In the genomic region with DNA sequence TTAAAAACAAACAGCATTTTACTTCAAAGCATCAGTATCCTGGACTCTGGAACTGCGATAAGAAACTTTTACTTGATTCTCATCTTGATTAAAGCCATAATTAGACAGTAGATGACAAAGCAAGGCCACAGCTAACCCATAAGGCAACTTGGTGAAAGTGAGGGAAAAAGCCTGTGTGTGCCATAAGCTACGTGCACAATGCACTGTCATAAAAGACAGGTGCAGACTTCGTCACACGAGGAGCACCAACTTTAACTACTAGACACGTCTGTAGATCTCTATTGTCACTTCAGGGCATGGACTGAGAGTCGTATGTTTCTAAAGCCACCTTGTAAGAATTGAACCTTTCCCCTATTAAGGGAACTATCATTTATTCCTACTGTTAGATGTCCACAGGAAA, we compare ENCODE assay signal across 17 cellular contexts. TPM values are rescaled to one million over a fixed set of nuclear protein-coding genes. Genes with fewer than 3 reads are reported as not detected.
A peak's percentile ranks its signal among the peaks of the same experiment; 100 is the strongest.
DNase-seq lines count a peak whose midpoint lies in the region; ATAC-seq and TF ChIP-seq lines count a peak whose summit lies in the region.
"Had no signal": no experiment of that assay in that cellular context is flagged by ENCODE, and none has a peak within 500 bp of the region (broad histone marks: within the 10 kb centered on the region; RNA-seq: fewer than 3 reads in every experiment).

No MANE protein-coding gene starts in this region.

- no peaks in the 10 kb centered on the region for H3K27me3 ChIP-seq in OCI-LY1 (ENCODE audit: insufficient read depth, low read length)

- H3K36me3 ChIP-seq in OCI-LY1 (ENCODE audit: insufficient read depth, low read length), result peaks cover 70% of the 10 kb centered on the region
- no peaks in the 10 kb centered on the region for H3K36me3 ChIP-seq in mucosa of descending colon (ENCODE audit: low read depth)

- peaks cover under 1% of the 10 kb centered on the region; the same call in 1 of the 2 replicates for H3F3A ChIP-seq in OCI-LY1 (ENCODE audit: insufficient read depth, low read length)

- intact Hi-C loops in cardiac septum (cut with DNase I), result no loop called here
- intact Hi-C loops in left cardiac atrium (cut with DNase I), result no loop called here
- intact Hi-C loops in mucosa of descending colon (cut with DNase I, micrococcal nuclease), result no loop called here

- no peaks in the 10 kb centered on the region for H4K20me1 ChIP-seq in OCI-LY1 (ENCODE audit: insufficient read depth, low read length)

- H3K9ac ChIP-seq in OCI-LY1 (ENCODE audit: low read length), result no peak overlapping the region
- H3K9ac ChIP-seq: BLaER1 treated with 17β-estradiol and CSF1 and Interleukin-3, amounts not matched to agents 10 nM and 100 nM had no signal

- DNase-seq in cardiac septum (ENCODE audit: low spot score), result peak; percentile 12
- DNase-seq in left cardiac atrium, result no peak
- DNase-seq in mucosa of descending colon, result no peak
- DNase-seq in 8988T, result no peak
- DNase-seq in NCI-H2196 treated with DMSO at 0.1 percent for 48 hours (lab: John Stamatoyannopoulos, UW; ENCODE audit: unreplicated experiment), result no peak
- DNase-seq: ACHN; Caco-2; Calu3; CD4-positive, alpha-beta T cell; CD8-positive, alpha-beta T cell; DMS79 treated with DMSO at 0.1 percent for 48 hours; GF-D8 had no signal

- H3K9me2 ChIP-seq in OCI-LY1 (ENCODE audit: low read depth, low read length), result no peaks in the 10 kb centered on the region

- peak overlapping the region; percentile 49 for H3K27ac ChIP-seq in OCI-LY1 (ENCODE audit: low read depth, low read length, poor library complexity, severe bottlenecking)
- H3K27ac ChIP-seq: 22Rv1; BLaER1 treated with 17β-estradiol and CSF1 and Interleukin-3, amounts not matched to agents 10 nM and 100 nM had no signal

- TF ChIP-seq CTCF in OCI-LY1 (IDR thresholded peaks at IDR 0.05; ENCODE audit: low read length) (no peak), mucosa of descending colon (IDR thresholded peaks at IDR 0.05) (no peak)

- no peak overlapping the region for H3K4me3 ChIP-seq in OCI-LY1 (ENCODE audit: low read depth, low read length, poor library complexity, severe bottlenecking)
- H3K4me3 ChIP-seq in mucosa of descending colon, result no peak overlapping the region
- H3K4me3 ChIP-seq: BLaER1 treated with 17β-estradiol and CSF1 and Interleukin-3, amounts not matched to agents 10 nM and 100 nM had no signal

- H3K4me1 ChIP-seq in OCI-LY1 (ENCODE audit: insufficient read depth, low read length, severe bottlenecking) (peaks cover 20% of the 10 kb centered on the region), mucosa of descending colon (ENCODE audit: low read depth) (no peaks in the 10 kb centered on the region)
- H3K4me1 ChIP-seq: BLaER1 treated with 17β-estradiol and CSF1 and Interleukin-3, amounts not matched to agents 10 nM and 100 nM; Caco-2 had no signal

- no peak overlapping the region for H3K4me2 ChIP-seq in OCI-LY1 (ENCODE audit: low read length)
- H3K4me2 ChIP-seq: BLaER1 treated with 17β-estradiol and CSF1 and Interleukin-3, amounts not matched to agents 10 nM and 100 nM had no signal

- H3K9me3 ChIP-seq in OCI-LY1 (ENCODE audit: low read length), result no peaks in the 10 kb centered on the region
- H3K9me3 ChIP-seq in mucosa of descending colon, result no peaks in the 10 kb centered on the region
- H3K9me3 ChIP-seq: BLaER1 treated with 17β-estradiol and CSF1 and Interleukin-3, amounts not matched to agents 10 nM and 100 nM; Caco-2 had no signal

- H2AFZ ChIP-seq in OCI-LY1 (ENCODE audit: low read length), result no peak overlapping the region

- H3K79me2 ChIP-seq in OCI-LY1 (ENCODE audit: insufficient read depth, low read length), result no peaks in the 10 kb centered on the region

- ATAC-seq in left cardiac atrium (no peak), mucosa of descending colon (peak; percentile 58), HG03432 (IDR thresholded peaks at IDR 0.05; ENCODE audit: unreplicated experiment) (no peak)
- ATAC-seq: CD8-positive, alpha-beta T cell had no signal

RNA-seq across cellular contexts. Expression of a gene that starts 13.1 kb away (rescaled TPM):
- 5.9 TPM for total RNA-seq in cardiac septum
- 1 to 10 TPM; 5.1 to 6.2 TPM for total RNA-seq in left cardiac atrium
- 10 to 100 TPM; 15.0 to 19.0 (median 16.0) TPM for total RNA-seq in mucosa of descending colon

RNA-seq across cellular contexts. Expression of a gene that starts 20.0 kb away (rescaled TPM):
- total RNA-seq in cardiac septum (21.0 TPM), left cardiac atrium (10 to 100 TPM; 15.6 to 25.3 TPM), mucosa of descending colon (10 to 100 TPM; 35.0 to 53.4 (median 46.9) TPM)

RNA-seq across cellular contexts. Expression of a gene that starts 49.4 kb away (rescaled TPM):
- total RNA-seq in cardiac septum (not detected), left cardiac atrium (not detected), mucosa of descending colon (not detected)
- total RNA-seq: A673; Caco-2; Calu3; CD4-positive, alpha-beta T cell; CD8-positive, alpha-beta T cell had no signal
